In the genomic region with DNA sequence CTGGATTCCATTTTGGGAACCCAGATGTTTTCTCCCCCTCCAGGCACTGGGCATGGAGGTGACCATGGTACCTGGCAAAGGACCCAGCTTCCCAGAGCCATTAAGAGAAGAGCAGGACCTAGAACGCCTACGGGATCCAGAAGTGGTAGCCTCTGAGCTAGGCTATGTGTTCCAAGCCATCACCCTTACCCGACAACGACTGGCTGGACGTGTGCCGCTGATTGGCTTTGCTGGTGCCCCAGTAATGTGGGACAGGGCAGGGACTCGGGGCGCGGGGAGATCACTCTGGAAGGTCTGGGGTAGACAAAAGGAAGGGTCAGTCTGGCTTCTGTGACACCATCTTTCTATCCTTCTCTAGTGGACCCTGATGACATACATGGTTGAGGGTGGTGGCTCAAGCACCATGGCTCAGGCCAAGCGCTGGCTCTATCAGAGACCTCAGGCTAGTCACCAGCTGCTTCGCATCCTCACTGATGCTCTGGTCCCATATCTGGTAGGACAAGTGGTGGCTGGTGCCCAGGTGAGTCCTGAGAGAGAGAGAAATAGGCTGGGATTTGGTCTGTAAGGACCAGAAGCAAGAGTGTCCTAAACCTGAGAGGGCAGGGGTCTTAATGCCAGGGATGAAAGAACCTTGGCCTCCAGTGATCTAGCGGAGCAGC, we compare ENCODE assay signal across 9 cellular contexts. TPM values are rescaled to one million over a fixed set of nuclear protein-coding genes. Genes with fewer than 3 reads are reported as not detected.
DNase-seq lines count a peak whose midpoint lies in the region; ATAC-seq, FAIRE-seq and TF ChIP-seq lines count a peak whose summit lies in the region.
"Had no signal": no experiment of that assay in that cellular context is flagged by ENCODE, and none has a peak within 500 bp of the region (broad histone marks: within the 10 kb centered on the region; RNA-seq: fewer than 3 reads in every experiment).

No MANE protein-coding gene starts in this region.

- no peak overlapping the region for H3K27ac ChIP-seq in keratinocyte (ENCODE audit: control insufficient read depth, insufficient read depth, low read length)

- H3K9me3 Mint-ChIP-seq in activated naive CD4-positive, alpha-beta T cell treated with anti-CD3 and anti-CD28 coated beads, Interleukin-2, amount 50 U/mL, for 24 hours = no peaks in the 10 kb centered on the region
- H3K9me3 Mint-ChIP-seq in activated CD8-positive, alpha-beta T cell treated with anti-CD3 and anti-CD28 coated beads for 36 hours = no peaks in the 10 kb centered on the region
- no peaks in the 10 kb centered on the region for H3K9me3 Mint-ChIP-seq in type B pancreatic cell
- H3K9me3 Mint-ChIP-seq: T-cell had no signal

- peak overlapping the region; percentile 99 for H3K4me2 ChIP-seq in keratinocyte (ENCODE audit: control insufficient read depth, extremely low read depth, insufficient read depth, low read depth, low read length)

- no peaks in the 10 kb centered on the region for H3K27me3 ChIP-seq in keratinocyte (ENCODE audit: control insufficient read depth, extremely low read depth, insufficient read depth, low read length)

- no peak for ATAC-seq in activated CD8-positive, alpha-beta T cell treated with anti-CD3 and anti-CD28 coated beads for 36 hours

- intact Hi-C loops in activated CD8-positive, alpha-beta T cell treated with anti-CD3 and anti-CD28 coated beads for 36 hours (cut with micrococcal nuclease) = loop anchor here (1.0 to 10.0 kb wide), 3 partner anchors 181 to 479 kb away; a partner anchor contains a TSS

- H3K36me3 Mint-ChIP-seq in activated naive CD4-positive, alpha-beta T cell treated with anti-CD3 and anti-CD28 coated beads, Interleukin-2, amount 50 U/mL, for 24 hours = peaks cover 13% of the 10 kb centered on the region
- peaks cover 8% of the 10 kb centered on the region for H3K36me3 Mint-ChIP-seq in activated CD8-positive, alpha-beta T cell treated with anti-CD3 and anti-CD28 coated beads for 36 hours (ENCODE audit: low read depth)
- H3K36me3 Mint-ChIP-seq in type B pancreatic cell = peaks cover 9% of the 10 kb centered on the region

- H3K9ac ChIP-seq in keratinocyte (ENCODE audit: control insufficient read depth, extremely low read depth, insufficient read depth, low read length) = peak overlapping the region; percentile 86

- CTCF ChIA-PET in activated CD8-positive, alpha-beta T cell treated with anti-CD3 and anti-CD28 coated beads for 36 hours (lab: Charles Lee) = interaction anchor here (0.7 to 12.5 kb wide), 36 partner anchors 9 to 485 kb away, joined by 3 to 321 read pairs (median 5); a partner anchor contains a TSS

- TF ChIP-seq CTCF in activated CD8-positive, alpha-beta T cell treated with anti-CD3 and anti-CD28 coated beads for 36 hours (IDR thresholded peaks at IDR 0.05) = no peak
- TF ChIP-seq CTCF in keratinocyte (optimal IDR thresholded peaks at IDR 0.05 in 1 of 3, IDR thresholded peaks at IDR 0.05 in 1 of 3, conservative IDR thresholded peaks at IDR 0.05 in 1 of 3; ENCODE audit: extremely low read depth in 1 of 3, insufficient read depth in 2 of 3, low read length in 3 of 3) (no peak), type B pancreatic cell (conservative IDR thresholded peaks at IDR 0.05) (no peak)

- H3K9me1 ChIP-seq in keratinocyte (ENCODE audit: control insufficient read depth, extremely low read depth, insufficient read depth, low read length) = no peaks in the 10 kb centered on the region

- H3K4me1 ChIP-seq in keratinocyte (ENCODE audit: control insufficient read depth, extremely low read depth, insufficient read depth, low read length) = peaks cover 25% of the 10 kb centered on the region

- H3K36me3 ChIP-seq in keratinocyte (ENCODE audit: control insufficient read depth in 2 of 2, extremely low read depth in 1 of 2, insufficient read depth in 2 of 2, low read length in 2 of 2) = peaks cover 17 to 19% of the 10 kb centered on the region in 2 experiments

- no peaks in the 10 kb centered on the region for H3K9me3 ChIP-seq in keratinocyte (ENCODE audit: control insufficient read depth, low read depth, low read length)

- peaks cover 26% of the 10 kb centered on the region for H3K79me2 ChIP-seq in keratinocyte (ENCODE audit: control insufficient read depth, insufficient read depth, low read length)

- no peak for DNase-seq in activated naive CD4-positive, alpha-beta T cell treated with Interleukin-2 at 50 U/mL for 16 hours
- DNase-seq in activated CD8-positive, alpha-beta T cell treated with anti-CD3 and anti-CD28 coated beads for 36 hours = no peak
- DNase-seq in keratinocyte (ENCODE audit: low read depth, low spot score) (no peak), type B pancreatic cell (ENCODE audit: extremely low spot score, unreplicated experiment) (no peak), HCEC 1CT (no peak), NCI-H2171 treated with DMSO at 0.1 percent for 48 hours (lab: John Stamatoyannopoulos, UW) (no peak), NCI-H1105 (lab: John Stamatoyannopoulos, UW) (no peak)

- no peaks in the 10 kb centered on the region for H4K20me1 ChIP-seq in keratinocyte (ENCODE audit: control insufficient read depth, extremely low read depth, insufficient read depth, low read length)

- no peak for FAIRE-seq in keratinocyte (lab: Jason Lieb, UNC)

- peaks cover 55% of the 10 kb centered on the region for H3K4me1 Mint-ChIP-seq in activated naive CD4-positive, alpha-beta T cell treated with anti-CD3 and anti-CD28 coated beads, Interleukin-2, amount 50 U/mL, for 24 hours
- H3K4me1 Mint-ChIP-seq in activated CD8-positive, alpha-beta T cell treated with anti-CD3 and anti-CD28 coated beads for 36 hours (ENCODE audit: low read depth) = peaks cover 31% of the 10 kb centered on the region
- peaks cover 27% of the 10 kb centered on the region for H3K4me1 Mint-ChIP-seq in type B pancreatic cell (ENCODE audit: unreplicated experiment)

- dilution Hi-C loops in keratinocyte (cut with MboI; ENCODE audit: extremely low pct_ligation_motif_present, low sequenced_read_pairs) = no loop called here

- H2AFZ ChIP-seq in keratinocyte (ENCODE audit: control insufficient read depth, low read length) = no peak overlapping the region

- no peak overlapping the region for H3K4me3 ChIP-seq in keratinocyte (ENCODE audit: control insufficient read depth in 2 of 3, extremely low read depth in 1 of 3, insufficient read depth in 2 of 3, low read depth in 1 of 3, low read length in 3 of 3)

- POLR2A ChIA-PET in activated CD8-positive, alpha-beta T cell treated with anti-CD3 and anti-CD28 coated beads for 36 hours (lab: Charles Lee) = interaction anchor here (0.6 to 5.2 kb wide), 8 partner anchors 23 to 314 kb away, joined by 3 to 40 read pairs (median 4); a partner anchor contains a TSS

- peak overlapping the region; percentile 64 for H3K27ac Mint-ChIP-seq in activated naive CD4-positive, alpha-beta T cell treated with anti-CD3 and anti-CD28 coated beads, Interleukin-2, amount 50 U/mL, for 24 hours
- H3K27ac Mint-ChIP-seq in activated CD8-positive, alpha-beta T cell treated with anti-CD3 and anti-CD28 coated beads for 36 hours = peak overlapping the region; percentile 17
- no peak overlapping the region for H3K27ac Mint-ChIP-seq in type B pancreatic cell

- peak overlapping the region; percentile 86 for H3K4me3 Mint-ChIP-seq in activated naive CD4-positive, alpha-beta T cell treated with anti-CD3 and anti-CD28 coated beads, Interleukin-2, amount 50 U/mL, for 24 hours
- peak overlapping the region; percentile 77 for H3K4me3 Mint-ChIP-seq in activated CD8-positive, alpha-beta T cell treated with anti-CD3 and anti-CD28 coated beads for 36 hours
- peak overlapping the region; percentile 89 for H3K4me3 Mint-ChIP-seq in type B pancreatic cell

- no peaks in the 10 kb centered on the region for H3K27me3 Mint-ChIP-seq in activated naive CD4-positive, alpha-beta T cell treated with anti-CD3 and anti-CD28 coated beads, Interleukin-2, amount 50 U/mL, for 24 hours
- no peaks in the 10 kb centered on the region for H3K27me3 Mint-ChIP-seq in activated CD8-positive, alpha-beta T cell treated with anti-CD3 and anti-CD28 coated beads for 36 hours
- H3K27me3 Mint-ChIP-seq in type B pancreatic cell = no peaks in the 10 kb centered on the region
- H3K27me3 Mint-ChIP-seq: T-cell had no signal

RNA-seq across cellular contexts. Expression of a gene that starts 1.6 kb away (rescaled TPM):
- total RNA-seq in activated CD8-positive, alpha-beta T cell treated with anti-CD3 and anti-CD28 coated beads for 36 hours = 100 to 1,000 TPM; 109 to 113 TPM
- polyA plus RNA-seq in keratinocyte = 157 to 212 TPM (median 174 TPM) in 3 replicates
- 24.1 TPM for polyA plus RNA-seq in keratinocyte (2011; ENCODE audit: low read depth)
- 179 and 214 TPM in 2 replicates for polyA plus RNA-seq in keratinocyte (2011; cell fraction: cytosol; rRNA removed)
- polyA plus RNA-seq in keratinocyte (2011; cell fraction: nucleus; rRNA removed) = 191 and 217 TPM in 2 replicates
- 46.3 and 122 TPM in 2 replicates for polyA plus RNA-seq in keratinocyte (2012; ENCODE audit: low replicate concordance)
- 122 to 185 TPM (median 158 TPM) in 3 replicates for polyA minus RNA-seq in keratinocyte
- 86.1 TPM for polyA minus RNA-seq in keratinocyte (2011; cell fraction: cytosol; rRNA and poly(A)+ RNA removed)
- polyA minus RNA-seq in keratinocyte (2011; cell fraction: nucleus; rRNA and poly(A)+ RNA removed) = 36.7 and 50.2 TPM in 2 replicates
- 49.4 and 84.7 TPM in 2 replicates for total RNA-seq in type B pancreatic cell (ENCODE audit: low replicate concordance)

RNA-seq across cellular contexts. Expression of a gene that starts 2.6 kb away (rescaled TPM):
- total RNA-seq in activated CD8-positive, alpha-beta T cell treated with anti-CD3 and anti-CD28 coated beads for 36 hours = 10 to 100 TPM; 16.4 to 16.9 TPM
- polyA plus RNA-seq in keratinocyte = 28.1 to 38.2 TPM (median 34.9 TPM) in 3 replicates
- 18.6 TPM for polyA plus RNA-seq in keratinocyte (2011; ENCODE audit: low read depth)
- 29.1 and 35.1 TPM in 2 replicates for polyA plus RNA-seq in keratinocyte (2011; cell fraction: cytosol; rRNA removed)
- polyA plus RNA-seq in keratinocyte (2011; cell fraction: nucleus; rRNA removed) = 71.8 and 72.6 TPM in 2 replicates
- polyA plus RNA-seq in keratinocyte (2012; ENCODE audit: low replicate concordance) = 21.5 and 28.9 TPM in 2 replicates
- polyA minus RNA-seq in keratinocyte = 51.7 to 64.3 TPM (median 52.0 TPM) in 3 replicates
- 43.5 TPM for polyA minus RNA-seq in keratinocyte (2011; cell fraction: cytosol; rRNA and poly(A)+ RNA removed)
- polyA minus RNA-seq in keratinocyte (2011; cell fraction: nucleus; rRNA and poly(A)+ RNA removed) = 20.3 and 23.7 TPM in 2 replicates
- 33.9 and 45.7 TPM in 2 replicates for total RNA-seq in type B pancreatic cell (ENCODE audit: low replicate concordance)

RNA-seq across cellular contexts. Expression of a gene that starts 27.3 kb away (rescaled TPM):
- total RNA-seq in activated CD8-positive, alpha-beta T cell treated with anti-CD3 and anti-CD28 coated beads for 36 hours = 10 to 100 TPM; 40.5 to 45.3 TPM
- polyA plus RNA-seq in keratinocyte = 29.3 to 46.7 TPM (median 35.2 TPM) in 3 replicates
- polyA plus RNA-seq in keratinocyte (2011; ENCODE audit: low read depth) = 19.7 TPM
- 28.2 and 38.1 TPM in 2 replicates for polyA plus RNA-seq in keratinocyte (2011; cell fraction: cytosol; rRNA removed)
- 26.1 and 29.4 TPM in 2 replicates for polyA plus RNA-seq in keratinocyte (2011; cell fraction: nucleus; rRNA removed)
- 21.5 and 28.6 TPM in 2 replicates for polyA plus RNA-seq in keratinocyte (2012; ENCODE audit: low replicate concordance)
- 12.1 to 58.2 TPM (median 18.5 TPM) in 3 replicates for polyA minus RNA-seq in keratinocyte
- 19.4 TPM for polyA minus RNA-seq in keratinocyte (2011; cell fraction: cytosol; rRNA and poly(A)+ RNA removed)
- 21.4 and 31.3 TPM in 2 replicates for polyA minus RNA-seq in keratinocyte (2011; cell fraction: nucleus; rRNA and poly(A)+ RNA removed)
- 16.1 and 21.9 TPM in 2 replicates for total RNA-seq in type B pancreatic cell (ENCODE audit: low replicate concordance)
